ENCODE assay signal across 32 cellular contexts in the genomic region with DNA sequence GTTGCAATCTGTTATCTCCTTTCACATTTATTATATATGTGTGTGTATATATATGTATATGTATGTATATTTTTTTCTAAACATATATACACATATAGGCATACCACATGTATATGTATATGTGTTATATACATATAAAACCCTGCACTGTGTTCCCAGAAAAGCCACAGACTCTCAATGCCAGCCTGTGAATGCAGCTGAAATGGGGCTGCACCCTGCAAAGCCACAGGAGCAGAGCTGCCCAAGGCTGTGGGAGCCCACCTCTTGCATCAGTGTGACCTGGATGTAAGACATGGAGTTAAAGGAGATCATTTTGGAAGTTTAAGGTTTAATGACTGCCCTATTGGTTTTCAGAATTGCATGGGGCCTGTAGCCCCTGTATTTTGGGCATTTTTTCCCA.
"Had no signal": no experiment of that assay in that cellular context is flagged by ENCODE, and none has a peak within 500 bp of the region (broad histone marks: within the 10 kb centered on the region; RNA-seq: fewer than 3 reads in every experiment).

No MANE protein-coding gene starts in this region.

- H3K27ac ChIP-seq: adrenal gland, ascending aorta, body of pancreas, brain microvascular endothelial cell, breast epithelium, cardiac muscle cell had no signal

- H3K9me3 ChIP-seq: adrenal gland, ascending aorta, body of pancreas, breast epithelium had no signal

- H3K4me1 ChIP-seq: adrenal gland, ascending aorta, body of pancreas, breast epithelium had no signal

- ATAC-seq: activated naive CD4-positive, alpha-beta T cell treated with anti-CD3 and anti-CD28 coated beads, Interleukin-2, amount 50 U/mL, for 72 hours; activated naive CD8-positive, alpha-beta T cell treated with anti-CD3 and anti-CD28 coated beads, Interleukin-2, amount 50 U/mL, for 24 hours; activated T-cell treated with anti-CD3 and anti-CD28 coated beads, Interleukin-2, amount 50 U/mL, for 4 hours; activated T-cell treated with anti-CD3 and anti-CD28 coated beads, Interleukin-2, amount 50 U/mL, for 72 hours; activated T-helper 17 cell treated with anti-CD3 and anti-CD28 coated beads, Interleukin-2, amount 50 U/mL, for 72 hours; body of pancreas had no signal

- H3K4me3 ChIP-seq: adrenal gland, ascending aorta, body of pancreas, breast epithelium, cardiac muscle cell had no signal

- H3K36me3 ChIP-seq: adrenal gland, ascending aorta, brain microvascular endothelial cell, breast epithelium, cardiac muscle cell had no signal

- DNase-seq: activated effector memory CD4-positive, alpha-beta T cell treated with anti-CD3 and anti-CD28 coated beads, Interleukin-2, amount 50 U/mL, for 16 hours; activated effector memory CD4-positive, alpha-beta T cell treated with Interleukin-2 at 50 U/mL for 16 hours; activated gamma-delta T cell; activated gamma-delta T cell treated with Interleukin-2 at 50 U/mL for 16 hours; activated naive CD4-positive, alpha-beta T cell; activated naive CD4-positive, alpha-beta T cell treated with anti-CD3 and anti-CD28 coated beads for 36 hours; activated naive CD4-positive, alpha-beta T cell treated with anti-CD3 and anti-CD28 coated beads, Interleukin-2, amount 10 ng/mL, durations not matched to agents 7 days and 5 days; activated naive CD4-positive, alpha-beta T cell treated with anti-CD3 and anti-CD28 coated beads, Interleukin-2, amount 50 U/mL, for 16 hours; activated naive CD4-positive, alpha-beta T cell treated with Interleukin-2 at 50 U/mL for 16 hours; activated naive CD8-positive, alpha-beta T cell treated with anti-CD3 and anti-CD28 coated beads for 36 hours; activated naive CD8-positive, alpha-beta T cell treated with anti-CD3 and anti-CD28 coated beads, Interleukin-2, amount 10 ng/mL, durations not matched to agents 7 days and 5 days; activated naive CD8-positive, alpha-beta T cell treated with anti-CD3 and anti-CD28 coated beads, Interleukin-2, amount 50 U/mL, for 24 hours; activated T-cell treated with anti-CD3 and anti-CD28 coated beads, Interleukin-2, amount 50 U/mL, for 1 hour; activated T-cell treated with anti-CD3 and anti-CD28 coated beads, Interleukin-2, amount 50 U/mL, for 24 hours; activated T-cell treated with anti-CD3 and anti-CD28 coated beads, Interleukin-2, amount 50 U/mL, for 4 hours; activated T-cell treated with anti-CD3 and anti-CD28 coated beads, Interleukin-2, amount 50 U/mL, for 48 hours; activated T-cell treated with anti-CD3 and anti-CD28 coated beads, Interleukin-2, amount 50 U/mL, for 72 hours; adrenal gland; amniotic stem cell; amygdala; anterior cingulate cortex; aorta; body of pancreas; brain microvascular endothelial cell; caudate nucleus; central memory CD4-positive, alpha-beta T cell; cerebellar nuclear complex had no signal

- H3K27me3 ChIP-seq: adrenal gland, ascending aorta, body of pancreas, brain microvascular endothelial cell, breast epithelium, cardiac muscle cell had no signal
